ENCODE assay signal across 9 cellular contexts in the genomic region with DNA sequence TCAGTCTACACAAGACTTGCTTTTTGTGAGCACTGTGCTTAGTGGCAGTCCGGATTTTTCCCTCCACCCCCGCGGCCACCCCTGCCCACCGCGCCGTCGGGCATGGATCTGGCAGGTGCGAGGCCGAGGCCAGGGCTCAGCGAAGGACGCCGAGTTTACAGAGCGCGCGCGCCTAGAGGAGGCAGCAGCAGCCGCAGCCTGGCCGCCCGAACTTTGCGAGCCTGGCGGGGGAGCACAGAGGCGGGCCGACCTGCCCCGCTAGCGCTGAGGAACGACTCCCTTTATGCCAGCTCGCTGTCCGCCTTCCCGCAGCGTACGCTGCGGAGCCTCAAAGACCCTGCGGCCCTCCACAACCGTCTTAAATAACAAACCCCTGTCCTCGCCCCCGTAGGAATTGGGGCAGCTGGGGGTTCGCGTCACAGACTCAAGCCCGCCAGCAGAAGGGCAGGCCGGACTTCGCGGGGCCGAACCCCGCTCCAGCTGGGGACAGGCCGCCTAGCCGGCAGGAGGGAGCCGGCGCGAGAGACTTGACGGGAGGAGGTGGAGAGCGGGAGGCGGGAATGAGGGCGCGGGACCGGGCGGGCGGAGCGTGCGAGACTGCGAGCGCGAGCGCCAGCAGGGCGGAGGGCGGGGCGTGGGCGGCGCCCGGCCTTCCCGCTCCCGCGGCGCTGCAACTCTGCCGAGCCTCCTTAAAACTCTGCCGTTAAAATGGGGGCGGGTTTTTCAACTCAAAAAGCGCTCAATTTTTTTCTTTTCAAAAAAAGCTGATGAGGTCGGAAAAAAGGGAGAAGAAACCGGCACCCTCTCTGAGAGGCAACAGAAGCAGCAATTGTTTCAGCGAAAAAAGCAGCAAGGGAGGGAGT. TPM values are rescaled to one million over a fixed set of nuclear protein-coding genes. Genes with fewer than 3 reads are reported as not detected.
DNase-seq lines count a peak whose midpoint lies in the region; ATAC-seq, FAIRE-seq and TF ChIP-seq lines count a peak whose summit lies in the region.
"Had no signal": no experiment of that assay in that cellular context is flagged by ENCODE, and none has a peak within 500 bp of the region (broad histone marks: within the 10 kb centered on the region; RNA-seq: fewer than 3 reads in every experiment).

No MANE protein-coding gene starts in this region.

- H3K9me3 Mint-ChIP-seq in dendritic cell treated with granulocyte-macrophage colony-stimulating factor and Interleukin-4, amounts not matched to agents 40 ng/mL and 50 ng/mL, for 4 days = no peaks in the 10 kb centered on the region

- peak; percentile 87 for TF ChIP-seq POLR2A in right lobe of liver (IDR thresholded peaks at IDR 0.05)

- FAIRE-seq in GM19239 (lab: Jason Lieb, UNC) = peak; percentile 65
- FAIRE-seq: TTC549 had no signal

- intact Hi-C loops in dendritic cell treated with granulocyte-macrophage colony-stimulating factor and Interleukin-4, amounts not matched to agents 40 ng/mL and 50 ng/mL, for 4 days (cut with micrococcal nuclease) = loop anchor here (1.0 to 2.0 kb wide), 2 partner anchors 8 to 37 kb away; a partner anchor contains a TSS
- intact Hi-C loops in right lobe of liver (cut with DNase I) = no loop called here

- H3K4me1 ChIP-seq in BE2C (no peaks in the 10 kb centered on the region), right lobe of liver (peaks cover 2 to 14% (median 4%) of the 10 kb centered on the region in 4 donors)

- H3K4me3 ChIP-seq in BE2C (ENCODE audit: low read depth, low read length) (peak overlapping the region; percentile 86), right lobe of liver (peak overlapping the region; percentile 74 to 78 (median 75))

- peak overlapping the region; percentile 95 to 96 (median 95) for H3K27ac ChIP-seq in right lobe of liver

- peaks cover 26% of the 10 kb centered on the region for H3K4me1 Mint-ChIP-seq in dendritic cell treated with granulocyte-macrophage colony-stimulating factor and Interleukin-4, amounts not matched to agents 40 ng/mL and 50 ng/mL, for 4 days (ENCODE audit: low read depth)

- no peaks in the 10 kb centered on the region for H3K27me3 ChIP-seq in BE2C
- no peaks in the 10 kb centered on the region for H3K27me3 ChIP-seq in right lobe of liver

- 0 out of 2 replicates have a peak, but pooled peaks have one; percentile 7 for TF ChIP-seq CTCF in BE2C (IDR thresholded peaks at IDR 0.05; ENCODE audit: low read depth, low read length)
- TF ChIP-seq CTCF in right lobe of liver (IDR thresholded peaks at IDR 0.05) = peak; percentile 33 to 47 (median 38)

- H3K36me3 Mint-ChIP-seq in dendritic cell treated with granulocyte-macrophage colony-stimulating factor and Interleukin-4, amounts not matched to agents 40 ng/mL and 50 ng/mL, for 4 days (ENCODE audit: low read depth) = peaks cover 21% of the 10 kb centered on the region

- no peaks in the 10 kb centered on the region for H3K9me3 ChIP-seq in BE2C
- no peaks in the 10 kb centered on the region for H3K9me3 ChIP-seq in right lobe of liver

- peak overlapping the region; percentile 95 for H3K27ac Mint-ChIP-seq in dendritic cell treated with granulocyte-macrophage colony-stimulating factor and Interleukin-4, amounts not matched to agents 40 ng/mL and 50 ng/mL, for 4 days

- under 1% methylated on average over 46 of the region's 80 CpGs for WGBS in right lobe of liver (ENCODE audit: insufficient coverage, low coverage, low lambda C conversion rate, missing lambda C conversion rate)

- DNase-seq in BE2C = peak; percentile 89
- DNase-seq in GM19239 (ENCODE audit: insufficient read length, low spot score) = no peak
- DNase-seq in NCI-H524 treated with DMSO at 0.1 percent for 48 hours (lab: John Stamatoyannopoulos, UW) = peak; percentile 30
- peak; percentile 52 to 64 for DNase-seq in activated CD4-positive, alpha-beta T cell treated with anti-CD3 and anti-CD28 coated beads, Interleukin-2, amount 50 U/mL, for 24 hours (ENCODE audit: low read depth in 1 of 2, low spot score in 1 of 2)
- DNase-seq in right lobe of liver = peak; percentile 95 to 96 (median 96)
- peak; percentile 79 for DNase-seq in stimulated activated CD4-positive, alpha-beta T cell treated with anti-CD3 and anti-CD28 coated beads, Interleukin-4, amount 100 ng/mL, for 24 hours

- ATAC-seq in HG03457 (IDR thresholded peaks at IDR 0.05; ENCODE audit: unreplicated experiment) = peak; percentile 46
- peak; percentile 87 to 95 (median 90) for ATAC-seq in right lobe of liver

- H3K27me3 Mint-ChIP-seq in dendritic cell treated with granulocyte-macrophage colony-stimulating factor and Interleukin-4, amounts not matched to agents 40 ng/mL and 50 ng/mL, for 4 days = no peaks in the 10 kb centered on the region

- peak overlapping the region; percentile 96 for H3K4me3 Mint-ChIP-seq in dendritic cell treated with granulocyte-macrophage colony-stimulating factor and Interleukin-4, amounts not matched to agents 40 ng/mL and 50 ng/mL, for 4 days

- H3K36me3 ChIP-seq in BE2C (no peaks in the 10 kb centered on the region), right lobe of liver (no peaks in the 10 kb centered on the region)

RNA-seq across cellular contexts. Expression of a gene that starts 1.8 kb away (rescaled TPM):
- 60.6 TPM for polyA plus RNA-seq in BE2C (2012; ENCODE audit: insufficient read depth, insufficient read length, low read depth)
- 1 to 10 TPM; 1.2 to 6.7 (median 3.1) TPM for total RNA-seq in right lobe of liver

RNA-seq across cellular contexts. Expression of a gene that starts 8.2 kb away (rescaled TPM):
- polyA plus RNA-seq in BE2C (2012; ENCODE audit: insufficient read depth, insufficient read length, low read depth) = 29.0 TPM
- total RNA-seq in right lobe of liver = 10 to 100 TPM; 24.1 to 32.4 (median 31.6) TPM
